Comparison of ENCODE assay signal across 8 cellular contexts in the genomic region with DNA sequence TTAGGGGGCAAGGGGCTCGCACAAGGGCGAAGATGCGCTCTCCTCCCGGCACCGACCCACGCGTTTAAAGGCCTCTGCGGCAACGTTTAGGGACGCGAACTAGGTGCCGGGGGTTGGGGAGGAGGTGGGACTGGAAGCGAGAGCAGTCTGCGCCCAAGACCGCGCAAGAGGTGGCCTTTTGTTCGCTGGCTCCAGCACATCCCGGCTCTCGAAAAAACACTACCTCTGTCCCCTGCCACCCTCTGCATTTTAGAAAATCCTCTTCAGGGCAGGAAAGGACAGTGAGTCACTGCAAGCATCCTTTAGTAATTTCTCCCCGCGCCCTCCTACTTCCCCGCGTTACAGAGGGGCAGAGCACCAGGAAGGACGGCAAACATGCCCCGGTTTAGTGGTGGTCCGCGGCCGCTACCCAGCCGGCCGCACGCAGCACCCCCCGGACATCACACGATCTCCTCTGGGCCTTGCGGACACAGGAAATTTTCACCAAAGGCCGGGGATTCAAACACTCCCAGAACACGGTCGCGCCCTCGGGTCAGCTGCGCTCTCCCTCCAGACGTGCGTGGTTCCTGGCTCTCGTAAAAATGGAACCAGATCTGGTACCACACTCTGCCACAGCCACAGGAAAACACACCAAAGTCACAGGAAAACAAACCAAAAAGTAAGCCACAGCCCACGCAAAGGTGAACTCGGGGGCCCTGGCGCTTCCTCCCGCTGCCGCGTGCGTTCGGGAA. TPM values are rescaled to one million over a fixed set of nuclear protein-coding genes. Genes with fewer than 3 reads are reported as not detected.
DNase-seq lines count a peak whose midpoint lies in the region; ATAC-seq and TF ChIP-seq lines count a peak whose summit lies in the region.

No MANE protein-coding gene starts in this region.

- no peaks in the 10 kb centered on the region for H3K9me3 ChIP-seq in SK-N-MC (ENCODE audit: low read depth, low read length)

- H3K36me3 Mint-ChIP-seq in stimulated activated memory B cell treated with anti-CD40 and anti-IgM and Interleukin-4, amounts not matched to agents 10 μg/mL and 1 μg/mL and 100 μg/mL, for 72 hours, result peaks cover 4% of the 10 kb centered on the region

- intact Hi-C loops in Right ventricle myocardium inferior (cut with DNase I) (loop anchor here (5.0 kb wide), 1 partner anchor 100 kb away; no protein-coding TSS in a partner anchor), cardiac septum (cut with DNase I) (loop anchor here (5.0 kb wide), 2 partner anchors 60 to 275 kb away; partner anchors contain the start of gene SCAF11)

- peak overlapping the region; percentile 91 for H3K4me3 ChIP-seq in SK-N-MC
- H3K4me3 ChIP-seq in brain microvascular endothelial cell (ENCODE audit: low read depth, low read length), result peak overlapping the region; percentile 69

- H3K27ac ChIP-seq in SK-N-MC, result peak overlapping the region; percentile 75
- H3K27ac ChIP-seq in brain microvascular endothelial cell, result peak overlapping the region; percentile 54

- H3K27me3 ChIP-seq in brain microvascular endothelial cell (replicated peaks), result no peaks in the 10 kb centered on the region

- H3K36me3 ChIP-seq in SK-N-MC (ENCODE audit: insufficient read depth, low read length), result peaks cover 4% of the 10 kb centered on the region; the same call in 1 of the 2 replicates
- H3K36me3 ChIP-seq in brain microvascular endothelial cell (replicated peaks), result no peaks in the 10 kb centered on the region

- H3K27ac Mint-ChIP-seq in stimulated activated memory B cell treated with anti-CD40 and anti-IgM and Interleukin-4, amounts not matched to agents 10 μg/mL and 1 μg/mL and 100 μg/mL, for 72 hours, result no peak overlapping the region

- in situ Hi-C loops in brain microvascular endothelial cell (cut with HindIII; ENCODE audit: low pct_ligation_motif_present, low sequenced_read_pairs), result no loop called here

- H3K9me3 Mint-ChIP-seq in stimulated activated memory B cell treated with anti-CD40 and anti-IgM and Interleukin-4, amounts not matched to agents 10 μg/mL and 1 μg/mL and 100 μg/mL, for 72 hours, result no peaks in the 10 kb centered on the region

- peak; percentile 15 for ATAC-seq in Right ventricle myocardium inferior
- no peak for ATAC-seq in stimulated activated memory B cell treated with anti-CD40 and anti-IgM and Interleukin-4, amounts not matched to agents 10 μg/mL and 1 μg/mL and 100 μg/mL, for 72 hours
- ATAC-seq in GM19023 (IDR thresholded peaks at IDR 0.05; ENCODE audit: unreplicated experiment), result no peak

- TF ChIP-seq CTCF in brain microvascular endothelial cell (IDR thresholded peaks at IDR 0.05; ENCODE audit: low read depth, low read length, missing control alignments), result no peak

- H3K27me3 Mint-ChIP-seq in stimulated activated memory B cell treated with anti-CD40 and anti-IgM and Interleukin-4, amounts not matched to agents 10 μg/mL and 1 μg/mL and 100 μg/mL, for 72 hours, result no peaks in the 10 kb centered on the region

- peaks cover 18% of the 10 kb centered on the region for H3K4me1 Mint-ChIP-seq in stimulated activated memory B cell treated with anti-CD40 and anti-IgM and Interleukin-4, amounts not matched to agents 10 μg/mL and 1 μg/mL and 100 μg/mL, for 72 hours

- peak overlapping the region; percentile 96 for H3K9ac ChIP-seq in SK-N-MC (ENCODE audit: insufficient read length)

- H3K4me3 Mint-ChIP-seq in stimulated activated memory B cell treated with anti-CD40 and anti-IgM and Interleukin-4, amounts not matched to agents 10 μg/mL and 1 μg/mL and 100 μg/mL, for 72 hours, result no peak overlapping the region

- DNase-seq in Right ventricle myocardium inferior (ENCODE audit: missing footprints) (peak; percentile 42), cardiac septum (ENCODE audit: low spot score) (no peak), SK-N-MC (ENCODE audit: low read depth, low spot score) (no peak), brain microvascular endothelial cell (peak; percentile 2), left kidney (ENCODE audit: low read depth, low spot score) (peak; percentile 72)
- peak in 2 of 3 experiments; percentile 16 to 18 for DNase-seq in stimulated activated CD4-positive, alpha-beta T cell treated with anti-CD3 and anti-CD28 coated beads, TNF-alpha, amount 100 ng/mL, for 4 hours (ENCODE audit: low read depth in 3 of 3)

RNA-seq across cellular contexts. Expression of gene SLC38A1, which starts 1.1 kb away (rescaled TPM):
- total RNA-seq in Right ventricle myocardium inferior, result 140 TPM
- total RNA-seq in cardiac septum, result 64.4 TPM

Comparison
In these comparisons a context has a peak if more than half of its experiments do, and no peak if none do; other contexts are left out.
1. DNase-seq: peak in Right ventricle myocardium inferior (single experiment), brain microvascular endothelial cell (single experiment), left kidney (single experiment) and stimulated activated CD4-positive, alpha-beta T cell treated with anti-CD3 and anti-CD28 coated beads, TNF-alpha, amount 100 ng/mL, for 4 hours (2 of 3); none in cardiac septum (single experiment) and SK-N-MC (single experiment).